ENCODE assay signal across 15 cellular contexts in the genomic region with DNA sequence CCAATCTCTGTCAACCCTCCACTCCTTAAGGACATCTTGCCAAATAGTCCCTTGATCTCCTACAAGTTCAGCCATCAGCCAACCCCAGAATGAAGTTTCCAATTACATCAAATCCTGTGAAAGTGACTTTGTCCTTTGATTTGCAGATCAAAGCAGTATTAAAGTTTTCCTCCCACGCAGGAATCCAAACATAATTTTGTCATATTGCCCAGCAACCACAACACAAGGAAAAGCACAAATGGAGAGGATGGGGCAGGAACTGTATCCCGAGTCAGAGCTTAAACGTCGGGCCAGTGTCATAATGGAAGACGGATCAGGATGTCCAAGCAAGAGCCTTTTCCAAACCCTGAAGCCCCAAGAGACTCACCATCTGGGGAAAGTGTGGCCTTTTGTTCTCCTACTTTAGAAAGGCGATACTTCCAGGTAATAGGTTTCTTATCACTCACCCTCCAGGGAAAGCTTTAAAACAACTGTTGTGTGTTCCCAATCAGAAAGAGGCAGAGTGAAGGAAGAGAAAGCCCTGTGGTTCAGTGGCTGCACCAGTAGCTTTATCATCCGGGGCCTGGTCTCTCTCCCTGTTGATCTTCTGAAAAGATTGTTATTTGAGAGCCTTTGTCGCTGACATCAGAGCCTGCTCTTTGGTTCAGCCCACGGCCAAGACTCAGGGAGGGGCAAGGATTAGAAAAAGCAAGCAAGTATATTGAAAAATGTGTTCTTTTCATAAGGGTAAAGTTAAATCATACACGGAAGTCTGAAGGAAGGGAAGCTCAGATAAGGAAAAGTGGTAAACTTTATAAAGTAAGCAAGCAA. TPM values are rescaled to one million over a fixed set of nuclear protein-coding genes. Genes with fewer than 3 reads are reported as not detected.
DNase-seq lines count a peak whose midpoint lies in the region; ATAC-seq, FAIRE-seq and TF ChIP-seq lines count a peak whose summit lies in the region.
"Had no signal": no experiment of that assay in that cellular context is flagged by ENCODE, and none has a peak within 500 bp of the region (broad histone marks: within the 10 kb centered on the region; RNA-seq: fewer than 3 reads in every experiment).

No MANE protein-coding gene starts in this region.

- CTCF ChIA-PET in HepG2 (lab: Yijun Ruan, JAX; ENCODE audit: low intra/inter-chr PET ratio, low total read pairs) (no interaction called here), H1 (lab: Charles Lee; ENCODE audit: partially characterized antibody) (no interaction called here)

- no peak for TF ChIP-seq CTCF in liver (IDR thresholded peaks at IDR 0.05; ENCODE audit: low read depth, low read length, missing input control)
- no peak for TF ChIP-seq CTCF in HepG2 (CRISPR knock-in tag; IDR thresholded peaks at IDR 0.05)
- no peak for TF ChIP-seq CTCF in H1 (IDR thresholded peaks at IDR 0.05; ENCODE audit: control extremely low read depth in 1 of 3, insufficient read depth in 1 of 3, low read depth in 1 of 3, low read length in 3 of 3)
- no peak for TF ChIP-seq CTCF in mesothelial cell of epicardium (IDR thresholded peaks at IDR 0.05; ENCODE audit: unreplicated experiment)

- H3K9ac ChIP-seq in liver (ENCODE audit: low read depth in 1 of 2, low read length in 2 of 2) (peak overlapping the region in 1 of 2 donors; percentile 47), HepG2 (ENCODE audit: insufficient read depth, low read depth, low read length) (no peak overlapping the region), H1 (replicated peaks in 1 of 4; ENCODE audit: extremely low read depth in 1 of 4, low read depth in 3 of 4, low read length in 3 of 4) (no peak overlapping the region)

- no peaks in the 10 kb centered on the region for H3K9me3 Mint-ChIP-seq in mesothelial cell of epicardium

- no peak overlapping the region for H2AFZ ChIP-seq in HepG2 (ENCODE audit: low read length)
- H2AFZ ChIP-seq in H1 (ENCODE audit: low read length), result 0 out of 2 replicates have a peak overlapping the region, but pooled peaks have one; percentile 24

- peak overlapping the region; percentile 97 for H3K27ac Mint-ChIP-seq in mesothelial cell of epicardium
- H3K27ac Mint-ChIP-seq: activated naive CD8-positive, alpha-beta T cell had no signal

- no peak overlapping the region for H4K5ac ChIP-seq in H1 (ENCODE audit: insufficient read length, low read depth, low read length)

- peaks cover 0 to 32% (median 22%) of the 10 kb centered on the region in 4 donors for H3K4me1 ChIP-seq in liver (ENCODE audit: control insufficient read depth in 4 of 4, insufficient read depth in 4 of 4, low read length in 3 of 4)
- no peaks in the 10 kb centered on the region for H3K4me1 ChIP-seq in HepG2 (ENCODE audit: insufficient read depth, low read length)
- peaks cover 0 to 6% (median 2%) of the 10 kb centered on the region in 4 experiments; a peak in 3 of 7 replicates for H3K4me1 ChIP-seq in H1 (replicated peaks in 1 of 4; ENCODE audit: control insufficient read depth in 3 of 4, insufficient read depth in 4 of 4, low read length in 3 of 4)
- H3K4me1 ChIP-seq: psoas muscle, SJSA1, uterus had no signal

- H2BK12ac ChIP-seq in H1 (ENCODE audit: low read depth, low read length), result no peak overlapping the region

- H3K27ac ChIP-seq in liver (ENCODE audit: low read depth in 1 of 2, low read length in 2 of 2), result peak overlapping the region; percentile 54 to 60
- no peak overlapping the region for H3K27ac ChIP-seq in HepG2 (ENCODE audit: extremely low read length, insufficient read depth, low read length)
- H3K27ac ChIP-seq in H1 (ENCODE audit: low read depth, low read length), result no peak overlapping the region
- H3K27ac ChIP-seq: psoas muscle, SJSA1, uterus had no signal

- no peaks in the 10 kb centered on the region for H3K27me3 Mint-ChIP-seq in mesothelial cell of epicardium (ENCODE audit: low read depth)
- H3K27me3 Mint-ChIP-seq: activated naive CD8-positive, alpha-beta T cell had no signal

- peak overlapping the region; percentile 58 for H3K4me3 Mint-ChIP-seq in mesothelial cell of epicardium
- H3K4me3 Mint-ChIP-seq: activated naive CD8-positive, alpha-beta T cell had no signal

- no peak for TF ChIP-seq EP300 in HepG2 (IDR thresholded peaks at IDR 0.05; ENCODE audit: low read depth in 2 of 2, low read length in 2 of 2)
- no peak for TF ChIP-seq EP300 in HepG2 (CRISPR knock-in tag; IDR thresholded peaks at IDR 0.05; ENCODE audit: borderline replicate concordance)
- no peak for TF ChIP-seq EP300 in H1 (IDR thresholded peaks at IDR 0.05; ENCODE audit: borderline replicate concordance in 1 of 2, low read depth in 2 of 2, low read length in 2 of 2)

- TF ChIP-seq RAD21 in liver (IDR thresholded peaks at IDR 0.05), result peak; percentile 13 to 30
- no peak for TF ChIP-seq RAD21 in HepG2 (CRISPR knock-in tag; IDR thresholded peaks at IDR 0.05)
- TF ChIP-seq RAD21 in H1 (IDR thresholded peaks at IDR 0.05 in 1 of 2, conservative IDR thresholded peaks at IDR 0.05 in 1 of 2; ENCODE audit: low read depth in 2 of 2, low read length in 2 of 2), result no peak

- no TSS peak for BruUV-seq in HepG2 (replicated peaks; lab: Mats Ljungman, UMichigan)

- intact Hi-C loops in HepG2 (cut with micrococcal nuclease; ENCODE audit: unreplicated experiment), result no loop called here
- intact Hi-C loops in Right ventricle myocardium superior (cut with DNase I), result no loop called here

- no peak overlapping the region for H2BK120ac ChIP-seq in H1 (replicated peaks; ENCODE audit: low read depth, low read length)

- H3K4ac ChIP-seq in H1 (replicated peaks; ENCODE audit: insufficient read length, low read depth, low read length), result no peak overlapping the region

- H3K9me3 ChIP-seq in liver (ENCODE audit: control insufficient read depth in 4 of 4, low read length in 3 of 4) (no peaks in the 10 kb centered on the region), HepG2 (ENCODE audit: low read length) (no peaks in the 10 kb centered on the region), H1 (ENCODE audit: insufficient read depth in 2 of 2, low read depth in 1 of 2, low read length in 1 of 2) (no peaks in the 10 kb centered on the region)
- H3K9me3 ChIP-seq: psoas muscle, SJSA1, uterus had no signal

- no peak overlapping the region for H2BK5ac ChIP-seq in H1 (ENCODE audit: low read depth, low read length)

- no peak overlapping the region for H3K4me3 ChIP-seq in liver (ENCODE audit: low read depth in 1 of 3, low read length in 3 of 3)
- H3K4me3 ChIP-seq in HepG2 (replicated peaks in 1 of 3; ENCODE audit: insufficient read depth in 1 of 3, low read depth in 2 of 3, low read length in 3 of 3), result no peak overlapping the region
- no peak overlapping the region for H3K4me3 ChIP-seq in H1 (ENCODE audit: extremely low read depth in 1 of 4, insufficient read depth in 2 of 4, low read depth in 3 of 4, low read length in 4 of 4)
- H3K4me3 ChIP-seq: psoas muscle, SJSA1, uterus had no signal

- FAIRE-seq in HepG2 (lab: Jason Lieb, UNC), result no peak
- FAIRE-seq in H1 (lab: Jason Lieb, UNC), result no peak
- FAIRE-seq: G401.6 had no signal

- H3K4me2 ChIP-seq in HepG2 (ENCODE audit: low read depth, low read length), result no peak overlapping the region
- no peak overlapping the region for H3K4me2 ChIP-seq in H1 (ENCODE audit: insufficient read depth in 1 of 2, low read depth in 2 of 2, low read length in 2 of 2)

- H3K23me2 ChIP-seq in H1 (ENCODE audit: low read depth, low read length), result no peaks in the 10 kb centered on the region

- no peaks in the 10 kb centered on the region for H3K79me1 ChIP-seq in H1 (ENCODE audit: low read depth, low read length)

- peaks cover 53% of the 10 kb centered on the region for H3K4me1 Mint-ChIP-seq in mesothelial cell of epicardium

- H3K27me3 ChIP-seq in liver (ENCODE audit: control insufficient read depth in 4 of 4, insufficient read depth in 4 of 4, low read length in 3 of 4) (no peaks in the 10 kb centered on the region), HepG2 (ENCODE audit: control insufficient read depth in 1 of 2, insufficient read depth in 2 of 2, low read length in 2 of 2) (no peaks in the 10 kb centered on the region), H1 (replicated peaks in 1 of 4; ENCODE audit: control insufficient read depth in 3 of 4, extremely low read depth in 1 of 4, insufficient read depth in 3 of 4, low read length in 3 of 4) (no peaks in the 10 kb centered on the region)
- H3K27me3 ChIP-seq: SJSA1, uterus had no signal

- no peak overlapping the region for H2BK15ac ChIP-seq in H1 (ENCODE audit: low read length)

- no peak overlapping the region for H4K8ac ChIP-seq in H1 (ENCODE audit: extremely low read depth, insufficient read depth, low read length)

- H4K91ac ChIP-seq in H1 (replicated peaks; ENCODE audit: insufficient read length, low read length), result no peak overlapping the region

- no peak overlapping the region for H2AK5ac ChIP-seq in H1 (ENCODE audit: low read depth, low read length)

- no peak overlapping the region for H2BK20ac ChIP-seq in H1 (ENCODE audit: low read length)

- no peak overlapping the region for H3K23ac ChIP-seq in H1 (ENCODE audit: insufficient read length)

- H3K36me3 ChIP-seq in liver (ENCODE audit: control insufficient read depth in 4 of 4, insufficient read depth in 3 of 4, low read depth in 1 of 4, low read length in 3 of 4) (no peaks in the 10 kb centered on the region), HepG2 (replicated peaks in 1 of 2; ENCODE audit: control insufficient read depth in 1 of 2, insufficient read depth in 2 of 2, low read length in 2 of 2) (no peaks in the 10 kb centered on the region), H1 (ENCODE audit: control insufficient read depth in 2 of 4, insufficient read depth in 4 of 4, low read length in 3 of 4) (no peaks in the 10 kb centered on the region)
- H3K36me3 ChIP-seq: SJSA1, uterus had no signal

- no peaks in the 10 kb centered on the region for H3K79me2 ChIP-seq in HepG2 (ENCODE audit: insufficient read depth, low read length)
- H3K79me2 ChIP-seq in H1 (ENCODE audit: control insufficient read depth in 1 of 2, insufficient read depth in 2 of 2, low read length in 2 of 2), result no peaks in the 10 kb centered on the region

- in situ Hi-C loops in HepG2 (cut with HindIII; ENCODE audit: extremely low pct_ligation_motif_present, low pct_unique_long_range_greater_than_20kb), result no loop called here

- POLR2A ChIA-PET in HepG2 (lab: Yijun Ruan, JAX) (no interaction called here), H1 (lab: Charles Lee; ENCODE audit: partially characterized antibody) (interaction anchor here (0.7 to 1.6 kb wide), 2 partner anchors 11 to 28 kb away, joined by 4 to 5 read pairs; no protein-coding TSS in a partner anchor)

- WGBS in liver, result 58% methylated on average over 10 of the region's 10 CpGs
- 52% methylated on average over 10 of the region's 10 CpGs for whole genome bisulfite sequencing in HepG2 (ENCODE audit: low lambda C conversion rate)
- 76% methylated on average over 10 of the region's 10 CpGs; no CpG with 5 or more reads in 1 of the 2 experiments for WGBS in H1 (ENCODE audit: extremely low coverage in 1 of 2, insufficient coverage in 1 of 2, insufficient read length in 1 of 2, insufficient replicate concordance in 2 of 2, low coverage in 1 of 2, low lambda C conversion rate in 2 of 2, missing lambda C conversion rate in 1 of 2), 2 experiments

- ATAC-seq in HepG2, result no peak
- no peak for ATAC-seq in HG03108 (IDR thresholded peaks at IDR 0.05; ENCODE audit: unreplicated experiment)
- no peak for ATAC-seq in Right ventricle myocardium superior (ENCODE audit: poor library complexity)
- ATAC-seq: psoas muscle had no signal

- H3K18ac ChIP-seq in H1 (ENCODE audit: extremely low read depth, low read length), result 0 out of 2 replicates have a peak overlapping the region, but pooled peaks have one; percentile 62

- H4K20me1 ChIP-seq in HepG2 (ENCODE audit: insufficient read depth, low read length) (no peaks in the 10 kb centered on the region), H1 (replicated peaks in 1 of 2; ENCODE audit: control insufficient read depth in 1 of 2, insufficient read depth in 2 of 2, low read length in 2 of 2) (no peaks in the 10 kb centered on the region)

- no peak overlapping the region for H3K56ac ChIP-seq in H1 (replicated peaks; ENCODE audit: insufficient read length, low read depth, low read length)

- H3K36me3 Mint-ChIP-seq in mesothelial cell of epicardium, result no peaks in the 10 kb centered on the region

- no peak overlapping the region for H3K14ac ChIP-seq in H1 (ENCODE audit: insufficient read length)

- no peak for DNase-seq in HepG2 (ENCODE audit: low spot score)
- peak in 1 of 2 experiments; percentile 41 for DNase-seq in H1 (ENCODE audit: low read depth in 1 of 2, low spot score in 2 of 2)
- DNase-seq in mesothelial cell of epicardium (ENCODE audit: low spot score in 2 of 2, unreplicated experiment in 2 of 2), result no peak
- no peak for DNase-seq in NCI-H1105 treated with DMSO at 0.1 percent for 48 hours (lab: John Stamatoyannopoulos, UW)
- DNase-seq in Right ventricle myocardium superior, result no peak
- DNase-seq in NCI-H1694 treated with DMSO at 0.1 percent for 48 hours (lab: John Stamatoyannopoulos, UW), result no peak
- DNase-seq: activated CD4-positive, alpha-beta T cell treated with anti-CD3 and anti-CD28 coated beads for 4 hours; NCI-H526; psoas muscle; uterus had no signal

- no peak for TF ChIP-seq POLR2A in HepG2 (IDR thresholded peaks at IDR 0.05; ENCODE audit: insufficient read depth in 1 of 2, low read depth in 2 of 2, low read length in 2 of 2)
- TF ChIP-seq POLR2A in H1 (IDR thresholded peaks at IDR 0.05; ENCODE audit: control extremely low read depth in 1 of 2, low read depth in 2 of 2, low read length in 2 of 2), result no peak

RNA-seq across cellular contexts. Expression of gene EXPH5, which starts 41.7 kb away (rescaled TPM):
- total RNA-seq in liver, result 1 to 10 TPM in 1 of 2 donors, under 1 TPM in 1; 0.47 to 6.1 TPM
- polyA plus RNA-seq in liver, result 1 to 10 TPM in 1 of 2 donors, under 1 TPM in 1; 0.65 to 2.3 TPM
- total RNA-seq in HepG2 (2016; rRNA removed; fragmentation: Illumina TruSeq; extraction: Trizol), result 0.02 and 0.15 TPM in 2 replicates
- not detected in 2 replicates for total RNA-seq in HepG2 (2016; cell fraction: cytosol; rRNA removed; fragmentation: Illumina TruSeq; extraction: Trizol; ENCODE audit: low read depth)
- total RNA-seq in HepG2 (2016; cell fraction: insoluble cytoplasmic fraction; rRNA removed; fragmentation: Illumina TruSeq; extraction: Trizol), result 0.04 TPM in 1 of 2 replicates, not detected in the other
- not detected in 2 replicates for total RNA-seq in HepG2 (2016; cell fraction: membrane; rRNA removed; fragmentation: Illumina TruSeq; extraction: Trizol)
- not detected in 2 replicates for total RNA-seq in HepG2 (2016; cell fraction: nucleus; rRNA removed; fragmentation: Illumina TruSeq; extraction: Trizol)
- under 0.01 TPM in 1 of 2 replicates, not detected in the other for polyA plus RNA-seq in HepG2 (2011; rRNA removed)
- 0.01 TPM in 2 replicates for polyA plus RNA-seq in HepG2 (2011; cell fraction: cytosol; rRNA removed)
- 0.02 and 0.05 TPM in 2 replicates for polyA plus RNA-seq in HepG2 (2011; cell fraction: nucleus; rRNA removed)
- 0.01 TPM in 1 of 2 replicates, not detected in the other for polyA plus RNA-seq in HepG2 (2012)
- not detected in 2 replicates for polyA plus RNA-seq in HepG2 (2016; cell fraction: cytosol; fragmentation: Illumina TruSeq; extraction: Trizol; ENCODE audit: low read depth)
- not detected in 2 replicates for polyA plus RNA-seq in HepG2 (2016; cell fraction: insoluble cytoplasmic fraction; fragmentation: Illumina TruSeq; extraction: Trizol; ENCODE audit: low read depth)
- polyA plus RNA-seq in HepG2 (2016; cell fraction: membrane; fragmentation: Illumina TruSeq; extraction: Trizol; ENCODE audit: low read depth), result not detected in 2 replicates
- not detected in 2 replicates for polyA plus RNA-seq in HepG2 (2016; cell fraction: nucleus; fragmentation: Illumina TruSeq; extraction: Trizol; ENCODE audit: insufficient read depth, low read depth)
- polyA minus RNA-seq in HepG2 (2011; rRNA and poly(A)+ RNA removed; ENCODE audit: low replicate concordance), result 4.4 TPM in 1 of 2 replicates, not detected in the other
- polyA minus RNA-seq in HepG2 (2011; cell fraction: cytosol; rRNA and poly(A)+ RNA removed), result not detected in 2 replicates
- polyA minus RNA-seq in HepG2 (2011; cell fraction: nucleus; rRNA and poly(A)+ RNA removed), result 0.12 TPM in 1 of 2 replicates, not detected in the other
- total RNA-seq in H1 (2021; fragmentation: NEBNext Ultra II Directional; extraction: Animal tissue kit (Norgen Biotek cat#: 25700)), result 11.5 and 11.9 TPM in 2 replicates
- polyA plus RNA-seq in H1 (2011; rRNA removed), result 0.86 and 1.1 TPM in 2 replicates
- polyA plus RNA-seq in H1 (2011; cell fraction: cytosol; rRNA removed), result 1.3 TPM
- polyA plus RNA-seq in H1 (2011; cell fraction: nucleus; rRNA removed), result 2.2 TPM
- polyA plus RNA-seq in H1 (2012, experiment 1 of 2), result 0.84 to 2.2 TPM (median 1.1 TPM) in 4 replicates
- polyA plus RNA-seq in H1 (2012, experiment 2 of 2), result 0.13 TPM
- polyA plus RNA-seq in H1 (2013, experiment 1 of 2), result 4.6 TPM
- 4.0 TPM for polyA plus RNA-seq in H1 (2013, experiment 2 of 2)
- 12.2 and 15.9 TPM in 2 replicates for polyA minus RNA-seq in H1 (2011; rRNA and poly(A)+ RNA removed)
- polyA minus RNA-seq in H1 (2011; cell fraction: cytosol; rRNA and poly(A)+ RNA removed), result 5.9 TPM
- 19.7 TPM for polyA minus RNA-seq in H1 (2011; cell fraction: nucleus; rRNA and poly(A)+ RNA removed)
- 27.2 to 30.5 TPM (median 28.2 TPM) in 3 replicates for total RNA-seq in mesothelial cell of epicardium
- 2.5 TPM for total RNA-seq in Right ventricle myocardium superior

RNA-seq across cellular contexts. Expression of gene POGLUT3, which starts 53.7 kb away (rescaled TPM):
- 1 to 10 TPM; 7.4 to 8.8 TPM for total RNA-seq in liver
- polyA plus RNA-seq in liver, result 1 to 10 TPM; 5.8 to 7.8 TPM
- 17.2 and 22.0 TPM in 2 replicates for total RNA-seq in HepG2 (2016; rRNA removed; fragmentation: Illumina TruSeq; extraction: Trizol)
- total RNA-seq in HepG2 (2016; cell fraction: cytosol; rRNA removed; fragmentation: Illumina TruSeq; extraction: Trizol; ENCODE audit: low read depth), result 2.9 and 3.7 TPM in 2 replicates
- 18.6 and 23.8 TPM in 2 replicates for total RNA-seq in HepG2 (2016; cell fraction: insoluble cytoplasmic fraction; rRNA removed; fragmentation: Illumina TruSeq; extraction: Trizol)
- total RNA-seq in HepG2 (2016; cell fraction: membrane; rRNA removed; fragmentation: Illumina TruSeq; extraction: Trizol), result 12.5 and 14.6 TPM in 2 replicates
- total RNA-seq in HepG2 (2016; cell fraction: nucleus; rRNA removed; fragmentation: Illumina TruSeq; extraction: Trizol), result 18.6 and 23.0 TPM in 2 replicates
- polyA plus RNA-seq in HepG2 (2011; rRNA removed), result 10.6 and 14.3 TPM in 2 replicates
- polyA plus RNA-seq in HepG2 (2011; cell fraction: cytosol; rRNA removed), result 7.3 and 9.8 TPM in 2 replicates
- 1.9 and 2.8 TPM in 2 replicates for polyA plus RNA-seq in HepG2 (2011; cell fraction: nucleus; rRNA removed)
- 9.0 and 13.4 TPM in 2 replicates for polyA plus RNA-seq in HepG2 (2012)
- polyA plus RNA-seq in HepG2 (2016; cell fraction: cytosol; fragmentation: Illumina TruSeq; extraction: Trizol; ENCODE audit: low read depth), result 1.9 and 2.7 TPM in 2 replicates
- 16.9 and 18.2 TPM in 2 replicates for polyA plus RNA-seq in HepG2 (2016; cell fraction: insoluble cytoplasmic fraction; fragmentation: Illumina TruSeq; extraction: Trizol; ENCODE audit: low read depth)
- polyA plus RNA-seq in HepG2 (2016; cell fraction: membrane; fragmentation: Illumina TruSeq; extraction: Trizol; ENCODE audit: low read depth), result 7.9 and 8.3 TPM in 2 replicates
- 25.5 and 25.9 TPM in 2 replicates for polyA plus RNA-seq in HepG2 (2016; cell fraction: nucleus; fragmentation: Illumina TruSeq; extraction: Trizol; ENCODE audit: insufficient read depth, low read depth)
- polyA minus RNA-seq in HepG2 (2011; rRNA and poly(A)+ RNA removed; ENCODE audit: low replicate concordance), result 5.5 and 12.8 TPM in 2 replicates
- 16.4 and 19.7 TPM in 2 replicates for polyA minus RNA-seq in HepG2 (2011; cell fraction: cytosol; rRNA and poly(A)+ RNA removed)
- polyA minus RNA-seq in HepG2 (2011; cell fraction: nucleus; rRNA and poly(A)+ RNA removed), result 5.7 and 6.2 TPM in 2 replicates
- 14.6 and 17.4 TPM in 2 replicates for total RNA-seq in H1 (2021; fragmentation: NEBNext Ultra II Directional; extraction: Animal tissue kit (Norgen Biotek cat#: 25700))
- polyA plus RNA-seq in H1 (2011; rRNA removed), result 3.5 and 4.7 TPM in 2 replicates
- polyA plus RNA-seq in H1 (2011; cell fraction: cytosol; rRNA removed), result 6.3 TPM
- 5.2 TPM for polyA plus RNA-seq in H1 (2011; cell fraction: nucleus; rRNA removed)
- polyA plus RNA-seq in H1 (2012, experiment 1 of 2), result 7.1 to 11.6 TPM (median 8.5 TPM) in 4 replicates
- polyA plus RNA-seq in H1 (2012, experiment 2 of 2), result 0.76 TPM
- 25.2 TPM for polyA plus RNA-seq in H1 (2013, experiment 1 of 2)
- polyA plus RNA-seq in H1 (2013, experiment 2 of 2), result 26.7 TPM
- 7.4 and 16.5 TPM in 2 replicates for polyA minus RNA-seq in H1 (2011; rRNA and poly(A)+ RNA removed)
- 12.2 TPM for polyA minus RNA-seq in H1 (2011; cell fraction: cytosol; rRNA and poly(A)+ RNA removed)
- polyA minus RNA-seq in H1 (2011; cell fraction: nucleus; rRNA and poly(A)+ RNA removed), result 14.6 TPM
- total RNA-seq in mesothelial cell of epicardium, result 39.6 to 41.5 TPM (median 40.1 TPM) in 3 replicates
- total RNA-seq in Right ventricle myocardium superior, result 11.3 TPM

Comparison
In these comparisons a context has a peak if more than half of its experiments do, and no peak if none do; other contexts are left out.
1. H3K27ac ChIP-seq: peak in liver (2 of 2); none in HepG2 (single experiment) and H1 (single experiment).